ENCODE assay signal across 32 cellular contexts in genomic region chr18:43392168-43392567, GRCh38.
"Had no signal": no experiment of that assay in that cellular context is flagged by ENCODE, and none has a peak within 500 bp of the region (broad histone marks: within the 10 kb centered on the region; RNA-seq: fewer than 3 reads in every experiment).

No MANE protein-coding gene starts in this region.

- H3K9me3 Mint-ChIP-seq: activated CD4-positive, alpha-beta memory T cell treated with anti-CD3 and anti-CD28 coated beads, Interleukin-2, amount 10 ng/mL, durations not matched to agents 7 days and 5 days; activated CD4-positive, alpha-beta T cell treated with anti-CD3 and anti-CD28 coated beads, Interleukin-2, amount 10 ng/mL, durations not matched to agents 7 days and 5 days; activated naive CD4-positive, alpha-beta T cell treated with anti-CD3 and anti-CD28 coated beads, Interleukin-2, amount 10 ng/mL, durations not matched to agents 7 days and 5 days; activated naive CD8-positive, alpha-beta T cell treated with anti-CD3 and anti-CD28 coated beads, Interleukin-2, amount 10 ng/mL, durations not matched to agents 7 days and 5 days; brain; dendritic cell treated with granulocyte-macrophage colony-stimulating factor and Interleukin-4, amounts not matched to agents 40 ng/mL and 50 ng/mL, for 4 days; endodermal cell; T-helper 2 cell treated with Interferon-gamma antibody and Interleukin-4, amounts not matched to agents 5 μg/mL and 100 μg/mL, for 36 hours; WTC11 had no signal

- H3K4me3 Mint-ChIP-seq: activated CD4-positive, alpha-beta memory T cell treated with anti-CD3 and anti-CD28 coated beads, Interleukin-2, amount 10 ng/mL, durations not matched to agents 7 days and 5 days; activated CD4-positive, alpha-beta T cell treated with anti-CD3 and anti-CD28 coated beads, Interleukin-2, amount 10 ng/mL, durations not matched to agents 7 days and 5 days; activated naive CD4-positive, alpha-beta T cell treated with anti-CD3 and anti-CD28 coated beads, Interleukin-2, amount 10 ng/mL, durations not matched to agents 7 days and 5 days; activated naive CD8-positive, alpha-beta T cell treated with anti-CD3 and anti-CD28 coated beads, Interleukin-2, amount 10 ng/mL, durations not matched to agents 7 days and 5 days; activated T-cell treated with anti-CD3 and anti-CD28 coated beads, Interleukin-2, amount 50 U/mL, for 24 hours; activated T-cell treated with anti-CD3 and anti-CD28 coated beads, Interleukin-2, amount 50 U/mL, for 72 hours; brain; dendritic cell treated with granulocyte-macrophage colony-stimulating factor and Interleukin-4, amounts not matched to agents 40 ng/mL and 50 ng/mL, for 4 days; endodermal cell; T-helper 17 cell; T-helper 2 cell treated with Interferon-gamma antibody and Interleukin-4, amounts not matched to agents 5 μg/mL and 100 μg/mL, for 36 hours; WTC11 had no signal

- H3K27ac ChIP-seq: ascending aorta, breast epithelium, cardiac muscle cell, coronary artery, dorsolateral prefrontal cortex had no signal

- ATAC-seq: activated naive CD4-positive, alpha-beta T cell treated with anti-CD3 and anti-CD28 coated beads, Interleukin-2, amount 50 U/mL, for 72 hours; activated T-cell treated with anti-CD3 and anti-CD28 coated beads, Interleukin-2, amount 50 U/mL, for 72 hours; esophagus mucosa; T-helper 17 cell; WTC11 had no signal

- H3K9me3 ChIP-seq: ascending aorta, breast epithelium had no signal

- H3K27me3 ChIP-seq: ascending aorta, breast epithelium, cardiac muscle cell, dorsolateral prefrontal cortex had no signal

- H3K4me1 Mint-ChIP-seq: activated CD4-positive, alpha-beta memory T cell treated with anti-CD3 and anti-CD28 coated beads, Interleukin-2, amount 10 ng/mL, durations not matched to agents 7 days and 5 days; activated CD4-positive, alpha-beta T cell treated with anti-CD3 and anti-CD28 coated beads, Interleukin-2, amount 10 ng/mL, durations not matched to agents 7 days and 5 days; activated naive CD4-positive, alpha-beta T cell treated with anti-CD3 and anti-CD28 coated beads, Interleukin-2, amount 10 ng/mL, durations not matched to agents 7 days and 5 days; activated naive CD8-positive, alpha-beta T cell treated with anti-CD3 and anti-CD28 coated beads, Interleukin-2, amount 10 ng/mL, durations not matched to agents 7 days and 5 days; T-helper 17 cell had no signal

- H3K4me3 ChIP-seq: ascending aorta, breast epithelium, cardiac muscle cell, coronary artery, dorsolateral prefrontal cortex had no signal

- H3K36me3 ChIP-seq: ascending aorta, breast epithelium, cardiac muscle cell had no signal

- H3K27ac Mint-ChIP-seq: activated CD4-positive, alpha-beta memory T cell treated with anti-CD3 and anti-CD28 coated beads, Interleukin-2, amount 10 ng/mL, durations not matched to agents 7 days and 5 days; activated CD4-positive, alpha-beta T cell treated with anti-CD3 and anti-CD28 coated beads, Interleukin-2, amount 10 ng/mL, durations not matched to agents 7 days and 5 days; activated naive CD4-positive, alpha-beta T cell treated with anti-CD3 and anti-CD28 coated beads, Interleukin-2, amount 10 ng/mL, durations not matched to agents 7 days and 5 days; activated naive CD4-positive, alpha-beta T cell treated with anti-CD3 and anti-CD28 coated beads, Interleukin-2, amount 50 U/mL, for 72 hours; activated naive CD8-positive, alpha-beta T cell treated with anti-CD3 and anti-CD28 coated beads, Interleukin-2, amount 10 ng/mL, durations not matched to agents 7 days and 5 days; activated T-cell treated with anti-CD3 and anti-CD28 coated beads, Interleukin-2, amount 50 U/mL, for 24 hours; activated T-cell treated with anti-CD3 and anti-CD28 coated beads, Interleukin-2, amount 50 U/mL, for 72 hours; dendritic cell treated with granulocyte-macrophage colony-stimulating factor and Interleukin-4, amounts not matched to agents 40 ng/mL and 50 ng/mL, for 4 days; endodermal cell; T-helper 17 cell; T-helper 2 cell treated with Interferon-gamma antibody and Interleukin-4, amounts not matched to agents 5 μg/mL and 100 μg/mL, for 36 hours; WTC11 had no signal

- H3K27me3 Mint-ChIP-seq: activated CD4-positive, alpha-beta memory T cell treated with anti-CD3 and anti-CD28 coated beads, Interleukin-2, amount 10 ng/mL, durations not matched to agents 7 days and 5 days; activated CD4-positive, alpha-beta T cell treated with anti-CD3 and anti-CD28 coated beads, Interleukin-2, amount 10 ng/mL, durations not matched to agents 7 days and 5 days; activated naive CD4-positive, alpha-beta T cell treated with anti-CD3 and anti-CD28 coated beads, Interleukin-2, amount 10 ng/mL, durations not matched to agents 7 days and 5 days; activated naive CD8-positive, alpha-beta T cell treated with anti-CD3 and anti-CD28 coated beads, Interleukin-2, amount 10 ng/mL, durations not matched to agents 7 days and 5 days; activated T-cell treated with anti-CD3 and anti-CD28 coated beads, Interleukin-2, amount 50 U/mL, for 24 hours; brain; dendritic cell treated with granulocyte-macrophage colony-stimulating factor and Interleukin-4, amounts not matched to agents 40 ng/mL and 50 ng/mL, for 4 days; T-helper 17 cell had no signal

- H3K36me3 Mint-ChIP-seq: activated naive CD4-positive, alpha-beta T cell treated with anti-CD3 and anti-CD28 coated beads, Interleukin-2, amount 10 ng/mL, durations not matched to agents 7 days and 5 days; activated naive CD4-positive, alpha-beta T cell treated with anti-CD3 and anti-CD28 coated beads, Interleukin-2, amount 50 U/mL, for 72 hours; activated naive CD8-positive, alpha-beta T cell treated with anti-CD3 and anti-CD28 coated beads, Interleukin-2, amount 10 ng/mL, durations not matched to agents 7 days and 5 days; brain; WTC11 had no signal

- H3K4me1 ChIP-seq: ascending aorta, breast epithelium had no signal

- DNase-seq: activated CD4-positive, alpha-beta memory T cell treated with anti-CD3 and anti-CD28 coated beads, Interleukin-2, amount 10 ng/mL, durations not matched to agents 7 days and 5 days; activated CD4-positive, alpha-beta T cell treated with anti-CD3 and anti-CD28 coated beads for 1 hour; activated CD4-positive, alpha-beta T cell treated with anti-CD3 and anti-CD28 coated beads for 4 hours; activated CD4-positive, alpha-beta T cell treated with anti-CD3 and anti-CD28 coated beads, Interleukin-2, amount 10 ng/mL, durations not matched to agents 7 days and 5 days; activated CD4-positive, alpha-beta T cell treated with anti-CD3 and anti-CD28 coated beads, Interleukin-2, amount 50 U/mL, for 4 hours; activated CD8-positive, alpha-beta memory T cell treated with anti-CD3 and anti-CD28 coated beads, Interleukin-2, amount 50 U/mL, for 48 hours; activated gamma-delta T cell; activated naive CD4-positive, alpha-beta T cell; activated naive CD4-positive, alpha-beta T cell treated with anti-CD3 and anti-CD28 coated beads, Interleukin-2, amount 10 ng/mL, durations not matched to agents 7 days and 5 days; activated naive CD8-positive, alpha-beta T cell treated with anti-CD3 and anti-CD28 coated beads, Interleukin-2, amount 10 ng/mL, durations not matched to agents 7 days and 5 days; activated T-cell treated with anti-CD3 and anti-CD28 coated beads for 4 hours; activated T-cell treated with anti-CD3 and anti-CD28 coated beads, Interleukin-2, amount 50 U/mL, for 24 hours; activated T-cell treated with anti-CD3 and anti-CD28 coated beads, Interleukin-2, amount 50 U/mL, for 72 hours; central memory CD4-positive, alpha-beta T cell; dorsolateral prefrontal cortex; effector memory CD4-positive, alpha-beta T cell; endodermal cell; foreskin fibroblast; head of caudate nucleus; T-helper 1 cell; T-helper 17 cell; T1000 had no signal
